10 cellular contexts compared by ENCODE assay signal in the genomic region with DNA sequence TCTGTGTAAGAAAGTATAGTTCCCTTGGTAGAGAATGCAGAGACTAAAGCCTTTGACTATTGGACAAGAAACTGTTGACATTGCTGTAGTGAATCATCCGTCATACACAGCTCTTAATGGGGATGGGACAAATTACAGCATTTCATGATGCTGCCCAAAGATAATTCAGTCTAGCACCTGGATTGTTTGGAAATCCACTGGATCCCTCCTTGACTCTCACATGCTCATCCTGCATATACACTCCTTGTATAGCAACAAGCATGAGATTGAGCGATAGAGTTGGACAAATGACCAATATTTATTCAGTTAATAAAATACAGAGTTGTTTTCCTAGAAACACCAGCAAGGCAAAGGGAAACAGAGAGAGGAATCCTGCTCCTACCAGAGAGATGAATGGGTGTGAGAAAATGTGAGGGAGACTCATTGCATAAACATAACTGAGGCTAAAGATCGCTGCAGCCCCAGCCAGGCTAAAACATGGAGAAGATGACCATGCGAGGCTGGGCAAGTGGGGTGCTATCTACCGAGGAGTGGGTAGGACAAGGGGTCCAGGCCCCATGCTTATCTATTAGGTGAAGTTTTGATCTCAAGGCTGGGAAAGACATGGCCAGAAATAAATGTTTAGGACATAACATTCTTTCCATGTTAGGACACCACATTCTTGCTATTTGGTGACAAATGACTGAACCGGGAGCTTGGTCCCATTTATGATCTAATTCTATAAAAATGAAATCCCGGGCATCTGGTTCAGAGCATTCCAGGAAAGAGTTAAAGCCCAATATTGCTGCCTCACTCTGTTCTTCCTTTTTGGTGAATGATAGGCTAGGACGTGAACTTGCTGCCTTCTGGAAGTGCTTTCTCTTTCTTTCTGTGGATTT.
DNase-seq lines count a peak whose midpoint lies in the region; ATAC-seq lines count a peak whose summit lies in the region.
"Had no signal": no experiment of that assay in that cellular context is flagged by ENCODE, and none has a peak within 500 bp of the region (broad histone marks: within the 10 kb centered on the region; RNA-seq: fewer than 3 reads in every experiment).

No MANE protein-coding gene starts in this region.

- ATAC-seq in left cardiac atrium: peak; percentile 30 to 52

- intact Hi-C loops in left cardiac atrium (cut with DNase I): no loop called here

- H3K9ac ChIP-seq in adipocyte (ENCODE audit: low read length): peak overlapping the region; percentile 75

- H3K36me3 ChIP-seq in adipocyte (ENCODE audit: control insufficient read depth, insufficient read depth, low read length, severe bottlenecking): no peaks in the 10 kb centered on the region
- H3K36me3 ChIP-seq: neutrophil had no signal

- DNase-seq in HCEC 1CT (peak; percentile 56), adipocyte (ENCODE audit: low read depth) (peak; percentile 58), left cardiac atrium (no peak), middle frontal gyrus (ENCODE audit: extremely low spot score, low spot score) (no peak), globus pallidus (ENCODE audit: low spot score) (no peak), NCI-H1930 (lab: John Stamatoyannopoulos, UW) (no peak), NOMO-1 (lab: John Stamatoyannopoulos, UW; ENCODE audit: unreplicated experiment in 2 of 2) (no peak)
- DNase-seq: NCI-H1092 treated with DMSO at 0.1 percent for 48 hours had no signal

- peaks cover 20% of the 10 kb centered on the region for H3K4me1 ChIP-seq in adipocyte (ENCODE audit: control insufficient read depth, insufficient read depth, low read length)

- H3K27ac ChIP-seq in skin epidermis: peak overlapping the region in 16 of 21 experiments; percentile 4 to 80 (median 38)
- H3K27ac ChIP-seq: neutrophil had no signal

- H3K9me3 ChIP-seq in adipocyte (ENCODE audit: control insufficient read depth, low read length): no peaks in the 10 kb centered on the region
- H3K9me3 ChIP-seq: neutrophil had no signal

- H3K27me3 ChIP-seq in adipocyte (replicated peaks; ENCODE audit: control insufficient read depth, insufficient read depth, low read length): no peaks in the 10 kb centered on the region
- H3K27me3 ChIP-seq: neutrophil had no signal

- H3K4me3 ChIP-seq in adipocyte (ENCODE audit: low read length) (peak overlapping the region; percentile 76), skin epidermis (peak overlapping the region in 2 of 7 experiments; percentile 11 to 13)

Comparison
In these comparisons a context has a peak if more than half of its experiments do, and no peak if none do; other contexts are left out.
1. DNase-seq: peak in HCEC 1CT (single experiment) and adipocyte (single experiment); none in left cardiac atrium (single experiment), middle frontal gyrus (single experiment), globus pallidus (single experiment), NCI-H1930 (0 of 2) and NOMO-1 (0 of 2).